Comparison of ENCODE assay signal across 1 cellular context in genomic region chr12:96219700-96220206, GRCh38.
TF ChIP-seq lines count a peak whose summit lies in the region.

No MANE protein-coding gene starts in this region.

TF ChIP-seq in HCT116, 20 proteins besides CTCF, POLR2A, EP300 and RAD21 (continued from another document):
- TF ChIP-seq, protein P1, sequence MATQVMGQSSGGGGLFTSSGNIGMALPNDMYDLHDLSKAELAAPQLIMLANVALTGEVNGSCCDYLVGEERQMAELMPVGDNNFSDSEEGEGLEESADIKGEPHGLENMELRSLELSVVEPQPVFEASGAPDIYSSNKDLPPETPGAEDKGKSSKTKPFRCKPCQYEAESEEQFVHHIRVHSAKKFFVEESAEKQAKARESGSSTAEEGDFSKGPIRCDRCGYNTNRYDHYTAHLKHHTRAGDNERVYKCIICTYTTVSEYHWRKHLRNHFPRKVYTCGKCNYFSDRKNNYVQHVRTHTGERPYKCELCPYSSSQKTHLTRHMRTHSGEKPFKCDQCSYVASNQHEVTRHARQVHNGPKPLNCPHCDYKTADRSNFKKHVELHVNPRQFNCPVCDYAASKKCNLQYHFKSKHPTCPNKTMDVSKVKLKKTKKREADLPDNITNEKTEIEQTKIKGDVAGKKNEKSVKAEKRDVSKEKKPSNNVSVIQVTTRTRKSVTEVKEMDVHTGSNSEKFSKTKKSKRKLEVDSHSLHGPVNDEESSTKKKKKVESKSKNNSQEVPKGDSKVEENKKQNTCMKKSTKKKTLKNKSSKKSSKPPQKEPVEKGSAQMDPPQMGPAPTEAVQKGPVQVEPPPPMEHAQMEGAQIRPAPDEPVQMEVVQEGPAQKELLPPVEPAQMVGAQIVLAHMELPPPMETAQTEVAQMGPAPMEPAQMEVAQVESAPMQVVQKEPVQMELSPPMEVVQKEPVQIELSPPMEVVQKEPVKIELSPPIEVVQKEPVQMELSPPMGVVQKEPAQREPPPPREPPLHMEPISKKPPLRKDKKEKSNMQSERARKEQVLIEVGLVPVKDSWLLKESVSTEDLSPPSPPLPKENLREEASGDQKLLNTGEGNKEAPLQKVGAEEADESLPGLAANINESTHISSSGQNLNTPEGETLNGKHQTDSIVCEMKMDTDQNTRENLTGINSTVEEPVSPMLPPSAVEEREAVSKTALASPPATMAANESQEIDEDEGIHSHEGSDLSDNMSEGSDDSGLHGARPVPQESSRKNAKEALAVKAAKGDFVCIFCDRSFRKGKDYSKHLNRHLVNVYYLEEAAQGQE (IDR thresholded peaks at IDR 0.05; ENCODE audit: low read depth) = no peak
- TF ChIP-seq SP1 (IDR thresholded peaks at IDR 0.05; ENCODE audit: low read depth) (peak; percentile 73), FOSL1 (IDR thresholded peaks at IDR 0.05; ENCODE audit: low read depth) (peak; percentile 65), POLR2AphosphoS5 (IDR thresholded peaks at IDR 0.05; ENCODE audit: low read depth, low read length) (peak; percentile 63), ATF3 (IDR thresholded peaks at IDR 0.05) (no peak), SIN3A (IDR thresholded peaks at IDR 0.05; ENCODE audit: low read depth) (no peak; the same call in 1 of the 2 replicates), MAX (IDR thresholded peaks at IDR 0.05) (peak; percentile 91), ZFX (IDR thresholded peaks at IDR 0.05) (no peak)
